Comparison of ENCODE assay signal across 7 cellular contexts in genomic region chr11:134674974-134675373, GRCh38.
"Had no signal": no experiment of that assay in that cellular context is flagged by ENCODE, and none has a peak within 500 bp of the region (broad histone marks: within the 10 kb centered on the region; RNA-seq: fewer than 3 reads in every experiment).

No MANE protein-coding gene starts in this region.

- ATAC-seq: K562 had no signal

- H3K4me3 Mint-ChIP-seq: IgD-negative memory B cell had no signal

- H3K4me3 ChIP-seq: K562 had no signal

- H3K27ac Mint-ChIP-seq: IgD-negative memory B cell had no signal

- H3K36me3 Mint-ChIP-seq: IgD-negative memory B cell had no signal

- DNase-seq: IMR-90, KBM-7, KG1 had no signal

- H3K4me1 Mint-ChIP-seq: IgD-negative memory B cell had no signal

- H3K27ac ChIP-seq: HL-60 had no signal

- FAIRE-seq: HTR-8/SVneo, K562 had no signal
